In the genomic region with DNA sequence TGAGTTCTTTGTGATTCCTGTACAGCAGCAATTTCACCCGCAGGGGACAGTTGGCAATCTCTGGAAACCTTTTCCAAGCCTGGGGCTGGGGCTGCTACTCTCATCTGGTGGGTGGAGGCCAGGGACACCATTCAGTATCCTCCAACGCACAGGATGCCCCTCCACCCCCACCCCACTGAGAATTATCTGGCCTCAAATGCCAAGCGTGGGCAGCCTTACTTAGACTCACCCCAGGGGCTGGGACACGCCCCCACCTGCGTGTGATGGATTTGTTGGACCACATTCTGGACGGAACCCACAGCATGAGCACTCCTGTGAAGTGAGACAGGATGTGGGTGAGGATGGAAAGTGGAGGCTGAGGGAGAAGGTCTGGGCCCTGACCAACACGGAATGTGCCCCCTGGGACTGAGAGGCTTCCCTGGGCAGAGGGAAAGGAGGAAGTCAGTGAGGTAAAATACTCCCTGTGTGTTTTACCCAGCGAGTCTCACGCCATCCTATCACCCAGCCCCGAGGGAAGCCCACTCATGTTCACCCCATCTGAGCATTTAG, we compare ENCODE assay signal across 2 cellular contexts.
TF ChIP-seq lines count a peak whose summit lies in the region.

No MANE protein-coding gene starts in this region.

TF ChIP-seq in IMR-90, 13 proteins besides CTCF, POLR2A, EP300 and RAD21:
- TF ChIP-seq RFX5 (IDR thresholded peaks at IDR 0.05; ENCODE audit: low read depth, low read length) (no peak), CHD1 (IDR thresholded peaks at IDR 0.05; ENCODE audit: low read depth, low read length) (no peak), RCOR1 (IDR thresholded peaks at IDR 0.05; ENCODE audit: insufficient replicate concordance, low read length) (no peak), MAFK (IDR thresholded peaks at IDR 0.05; ENCODE audit: low read depth, low read length) (no peak), SMC3 (IDR thresholded peaks at IDR 0.05; ENCODE audit: low read depth, low read length) (no peak), MXI1 (IDR thresholded peaks at IDR 0.05; ENCODE audit: borderline replicate concordance, low read depth, low read length) (no peak), MAZ (IDR thresholded peaks at IDR 0.05; ENCODE audit: borderline replicate concordance, low read depth, low read length) (no peak), CEBPB (IDR thresholded peaks at IDR 0.05; ENCODE audit: low read depth, low read length) (no peak), NFE2L2 (IDR thresholded peaks at IDR 0.05; ENCODE audit: low read depth, low read length) (no peak), FOS (IDR thresholded peaks at IDR 0.05; ENCODE audit: low read depth, low read length) (no peak), BHLHE40 (IDR thresholded peaks at IDR 0.05; ENCODE audit: low read depth, low read length) (no peak)
- TF ChIP-seq, protein P1, sequence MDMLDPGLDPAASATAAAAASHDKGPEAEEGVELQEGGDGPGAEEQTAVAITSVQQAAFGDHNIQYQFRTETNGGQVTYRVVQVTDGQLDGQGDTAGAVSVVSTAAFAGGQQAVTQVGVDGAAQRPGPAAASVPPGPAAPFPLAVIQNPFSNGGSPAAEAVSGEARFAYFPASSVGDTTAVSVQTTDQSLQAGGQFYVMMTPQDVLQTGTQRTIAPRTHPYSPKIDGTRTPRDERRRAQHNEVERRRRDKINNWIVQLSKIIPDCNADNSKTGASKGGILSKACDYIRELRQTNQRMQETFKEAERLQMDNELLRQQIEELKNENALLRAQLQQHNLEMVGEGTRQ (IDR thresholded peaks at IDR 0.05; ENCODE audit: low read depth, low read length): no peak
- TF ChIP-seq, protein P2, sequence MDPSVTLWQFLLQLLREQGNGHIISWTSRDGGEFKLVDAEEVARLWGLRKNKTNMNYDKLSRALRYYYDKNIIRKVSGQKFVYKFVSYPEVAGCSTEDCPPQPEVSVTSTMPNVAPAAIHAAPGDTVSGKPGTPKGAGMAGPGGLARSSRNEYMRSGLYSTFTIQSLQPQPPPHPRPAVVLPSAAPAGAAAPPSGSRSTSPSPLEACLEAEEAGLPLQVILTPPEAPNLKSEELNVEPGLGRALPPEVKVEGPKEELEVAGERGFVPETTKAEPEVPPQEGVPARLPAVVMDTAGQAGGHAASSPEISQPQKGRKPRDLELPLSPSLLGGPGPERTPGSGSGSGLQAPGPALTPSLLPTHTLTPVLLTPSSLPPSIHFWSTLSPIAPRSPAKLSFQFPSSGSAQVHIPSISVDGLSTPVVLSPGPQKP (IDR thresholded peaks at IDR 0.05; ENCODE audit: borderline replicate concordance, low read depth, low read length): no peak

TF ChIP-seq in WTC11, 78 proteins besides CTCF, POLR2A, EP300 and RAD21:
- TF ChIP-seq ATF1 (CRISPR knock-in tag; IDR thresholded peaks at IDR 0.05): no peak
- TF ChIP-seq HMGA2 (CRISPR knock-in tag; IDR thresholded peaks at IDR 0.05): no peak
- TF ChIP-seq RORB (CRISPR knock-in tag; IDR thresholded peaks at IDR 0.05): no peak
- no peak for TF ChIP-seq ZBTB21 (CRISPR knock-in tag; IDR thresholded peaks at IDR 0.05; ENCODE audit: borderline replicate concordance)
- no peak for TF ChIP-seq NR3C1 (CRISPR knock-in tag; conservative IDR thresholded peaks at IDR 0.05; ENCODE audit: low read depth)
- TF ChIP-seq, protein P3, sequence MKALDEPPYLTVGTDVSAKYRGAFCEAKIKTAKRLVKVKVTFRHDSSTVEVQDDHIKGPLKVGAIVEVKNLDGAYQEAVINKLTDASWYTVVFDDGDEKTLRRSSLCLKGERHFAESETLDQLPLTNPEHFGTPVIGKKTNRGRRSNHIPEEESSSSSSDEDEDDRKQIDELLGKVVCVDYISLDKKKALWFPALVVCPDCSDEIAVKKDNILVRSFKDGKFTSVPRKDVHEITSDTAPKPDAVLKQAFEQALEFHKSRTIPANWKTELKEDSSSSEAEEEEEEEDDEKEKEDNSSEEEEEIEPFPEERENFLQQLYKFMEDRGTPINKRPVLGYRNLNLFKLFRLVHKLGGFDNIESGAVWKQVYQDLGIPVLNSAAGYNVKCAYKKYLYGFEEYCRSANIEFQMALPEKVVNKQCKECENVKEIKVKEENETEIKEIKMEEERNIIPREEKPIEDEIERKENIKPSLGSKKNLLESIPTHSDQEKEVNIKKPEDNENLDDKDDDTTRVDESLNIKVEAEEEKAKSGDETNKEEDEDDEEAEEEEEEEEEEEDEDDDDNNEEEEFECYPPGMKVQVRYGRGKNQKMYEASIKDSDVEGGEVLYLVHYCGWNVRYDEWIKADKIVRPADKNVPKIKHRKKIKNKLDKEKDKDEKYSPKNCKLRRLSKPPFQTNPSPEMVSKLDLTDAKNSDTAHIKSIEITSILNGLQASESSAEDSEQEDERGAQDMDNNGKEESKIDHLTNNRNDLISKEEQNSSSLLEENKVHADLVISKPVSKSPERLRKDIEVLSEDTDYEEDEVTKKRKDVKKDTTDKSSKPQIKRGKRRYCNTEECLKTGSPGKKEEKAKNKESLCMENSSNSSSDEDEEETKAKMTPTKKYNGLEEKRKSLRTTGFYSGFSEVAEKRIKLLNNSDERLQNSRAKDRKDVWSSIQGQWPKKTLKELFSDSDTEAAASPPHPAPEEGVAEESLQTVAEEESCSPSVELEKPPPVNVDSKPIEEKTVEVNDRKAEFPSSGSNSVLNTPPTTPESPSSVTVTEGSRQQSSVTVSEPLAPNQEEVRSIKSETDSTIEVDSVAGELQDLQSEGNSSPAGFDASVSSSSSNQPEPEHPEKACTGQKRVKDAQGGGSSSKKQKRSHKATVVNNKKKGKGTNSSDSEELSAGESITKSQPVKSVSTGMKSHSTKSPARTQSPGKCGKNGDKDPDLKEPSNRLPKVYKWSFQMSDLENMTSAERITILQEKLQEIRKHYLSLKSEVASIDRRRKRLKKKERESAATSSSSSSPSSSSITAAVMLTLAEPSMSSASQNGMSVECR (CRISPR knock-in tag; IDR thresholded peaks at IDR 0.05; ENCODE audit: borderline replicate concordance): no peak
- TF ChIP-seq SP1 (CRISPR knock-in tag; conservative IDR thresholded peaks at IDR 0.05): no peak
- TF ChIP-seq, protein P4, sequence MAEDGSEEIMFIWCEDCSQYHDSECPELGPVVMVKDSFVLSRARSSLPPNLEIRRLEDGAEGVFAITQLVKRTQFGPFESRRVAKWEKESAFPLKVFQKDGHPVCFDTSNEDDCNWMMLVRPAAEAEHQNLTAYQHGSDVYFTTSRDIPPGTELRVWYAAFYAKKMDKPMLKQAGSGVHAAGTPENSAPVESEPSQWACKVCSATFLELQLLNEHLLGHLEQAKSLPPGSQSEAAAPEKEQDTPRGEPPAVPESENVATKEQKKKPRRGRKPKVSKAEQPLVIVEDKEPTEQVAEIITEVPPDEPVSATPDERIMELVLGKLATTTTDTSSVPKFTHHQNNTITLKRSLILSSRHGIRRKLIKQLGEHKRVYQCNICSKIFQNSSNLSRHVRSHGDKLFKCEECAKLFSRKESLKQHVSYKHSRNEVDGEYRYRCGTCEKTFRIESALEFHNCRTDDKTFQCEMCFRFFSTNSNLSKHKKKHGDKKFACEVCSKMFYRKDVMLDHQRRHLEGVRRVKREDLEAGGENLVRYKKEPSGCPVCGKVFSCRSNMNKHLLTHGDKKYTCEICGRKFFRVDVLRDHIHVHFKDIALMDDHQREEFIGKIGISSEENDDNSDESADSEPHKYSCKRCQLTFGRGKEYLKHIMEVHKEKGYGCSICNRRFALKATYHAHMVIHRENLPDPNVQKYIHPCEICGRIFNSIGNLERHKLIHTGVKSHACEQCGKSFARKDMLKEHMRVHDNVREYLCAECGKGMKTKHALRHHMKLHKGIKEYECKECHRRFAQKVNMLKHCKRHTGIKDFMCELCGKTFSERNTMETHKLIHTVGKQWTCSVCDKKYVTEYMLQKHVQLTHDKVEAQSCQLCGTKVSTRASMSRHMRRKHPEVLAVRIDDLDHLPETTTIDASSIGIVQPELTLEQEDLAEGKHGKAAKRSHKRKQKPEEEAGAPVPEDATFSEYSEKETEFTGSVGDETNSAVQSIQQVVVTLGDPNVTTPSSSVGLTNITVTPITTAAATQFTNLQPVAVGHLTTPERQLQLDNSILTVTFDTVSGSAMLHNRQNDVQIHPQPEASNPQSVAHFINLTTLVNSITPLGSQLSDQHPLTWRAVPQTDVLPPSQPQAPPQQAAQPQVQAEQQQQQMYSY (CRISPR knock-in tag; IDR thresholded peaks at IDR 0.05): no peak
- TF ChIP-seq, protein P5, sequence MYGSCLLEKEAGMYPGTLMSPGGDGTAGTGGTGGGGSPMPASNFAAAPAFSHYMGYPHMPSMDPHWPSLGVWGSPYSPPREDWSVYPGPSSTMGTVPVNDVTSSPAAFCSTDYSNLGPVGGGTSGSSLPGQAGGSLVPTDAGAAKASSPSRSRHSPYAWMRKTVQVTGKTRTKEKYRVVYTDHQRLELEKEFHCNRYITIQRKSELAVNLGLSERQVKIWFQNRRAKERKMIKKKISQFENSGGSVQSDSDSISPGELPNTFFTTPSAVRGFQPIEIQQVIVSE (CRISPR knock-in tag; IDR thresholded peaks at IDR 0.05; ENCODE audit: borderline replicate concordance): no peak
- no peak for TF ChIP-seq EMX1 (CRISPR knock-in tag; IDR thresholded peaks at IDR 0.05)
TF ChIP-seq in WTC11: peak in this region for 0.
